1 cellular context compared by ENCODE assay signal in the genomic region with DNA sequence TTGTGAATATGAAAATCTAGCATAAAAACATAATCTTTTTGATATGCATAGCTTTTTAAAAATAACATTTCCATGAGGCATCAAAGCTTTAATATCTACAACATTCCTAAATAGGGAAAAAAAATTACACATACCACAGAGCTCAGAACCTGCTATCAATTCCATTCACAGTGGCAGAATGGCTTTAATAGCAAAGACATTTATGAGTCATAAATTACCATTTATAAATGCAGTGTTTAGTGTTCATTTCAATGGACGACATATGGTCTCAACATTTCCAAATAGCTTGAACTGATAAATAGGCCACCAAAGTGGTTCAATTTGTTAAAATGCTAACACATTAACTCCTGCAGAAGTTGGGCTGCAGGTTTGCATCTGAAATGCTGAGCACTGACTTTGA.
TF ChIP-seq lines count a peak whose summit lies in the region.

No MANE protein-coding gene starts in this region.

TF ChIP-seq in HepG2, 621 proteins besides CTCF, POLR2A, EP300 and RAD21 (continued from another document):
- TF ChIP-seq SIN3B (IDR thresholded peaks at IDR 0.05; ENCODE audit: low read length) (no peak), GTF3A (CRISPR knock-in tag; conservative IDR thresholded peaks at IDR 0.05) (no peak), ZFAT (CRISPR knock-in tag; conservative IDR thresholded peaks at IDR 0.05) (no peak), ZNF703 (CRISPR knock-in tag; IDR thresholded peaks at IDR 0.05; ENCODE audit: borderline replicate concordance) (no peak), HNRNPH1 (optimal IDR thresholded peaks at IDR 0.05; ENCODE audit: low read depth, low read length) (no peak)
